ENCODE assay signal across 8 cellular contexts in the genomic region with DNA sequence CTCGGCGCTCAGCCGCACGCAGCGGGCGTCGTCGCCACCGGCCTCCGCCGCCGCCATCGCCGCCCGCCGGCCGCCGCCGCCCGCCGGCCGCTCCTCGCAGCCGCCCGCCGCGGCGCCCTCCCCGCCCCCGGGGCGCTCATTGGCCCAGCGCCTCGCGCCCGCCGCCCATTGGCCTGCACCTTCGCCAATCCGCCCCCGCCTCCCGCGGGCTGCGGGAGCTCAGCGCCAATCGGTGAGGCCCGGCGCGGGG. TPM values are rescaled to one million over a fixed set of nuclear protein-coding genes. Genes with fewer than 3 reads are reported as not detected.
DNase-seq lines count a peak whose midpoint lies in the region; ATAC-seq and TF ChIP-seq lines count a peak whose summit lies in the region.

PGP (minus strand) TSS at position 120 of the 250 bp plus-strand sequence; CDS start at position 57, 63 bp downstream.

- TF ChIP-seq CTCF in VCaP (conservative IDR thresholded peaks at IDR 0.05), result no peak
- TF ChIP-seq CTCF in glutamatergic neuron (IDR thresholded peaks at IDR 0.05; ENCODE audit: partially characterized antibody, unreplicated experiment), result no peak
- TF ChIP-seq CTCF in prostate gland (IDR thresholded peaks at IDR 0.05), result no peak
- TF ChIP-seq CTCF in GM13977 (IDR thresholded peaks at IDR 0.05; ENCODE audit: extremely low read depth, insufficient read depth, missing control alignments), result no peak

- H3K36me3 Mint-ChIP-seq in glutamatergic neuron (ENCODE audit: unreplicated experiment), result no peaks in the 10 kb centered on the region

- DNase-seq in glutamatergic neuron (no peak), prostate gland (ENCODE audit: low spot score) (no peak), NCI-H187 treated with DMSO at 0.1 percent for 48 hours (lab: John Stamatoyannopoulos, UW) (no peak), nucleus accumbens (lab: John Stamatoyannopoulos, UW) (no peak), GM13977 (ENCODE audit: low spot score) (no peak)

- H3K27me3 Mint-ChIP-seq in glutamatergic neuron (ENCODE audit: unreplicated experiment), result peaks cover 10% of the 10 kb centered on the region

- H3K27ac ChIP-seq in VCaP (peak within 1 kb of the TSS; percentile 83), prostate gland (peak within 1 kb of the TSS; percentile 83 to 86)

- ATAC-seq in GM18505 (IDR thresholded peaks at IDR 0.05; ENCODE audit: unreplicated experiment) (peak; percentile 85), HG02938 (IDR thresholded peaks at IDR 0.05; ENCODE audit: unreplicated experiment) (peak; percentile 77)

- no peaks in the 10 kb centered on the region for H3K9me3 ChIP-seq in prostate gland

- H3K27ac Mint-ChIP-seq in glutamatergic neuron (ENCODE audit: unreplicated experiment), result peak within 1 kb of the TSS; percentile 96

- H3K9me3 Mint-ChIP-seq in glutamatergic neuron (ENCODE audit: unreplicated experiment), result peaks cover 2% of the 10 kb centered on the region

- peaks cover 19% of the 10 kb centered on the region for H3K4me1 ChIP-seq in prostate gland (replicated peaks)

- intact Hi-C loops in prostate gland (cut with DNase I), result no loop called here

- in situ Hi-C loops in GM13977 (cut with MboI; ENCODE audit: low pct_unique_long_range_greater_than_20kb, low sequenced_read_pairs, unreplicated experiment), result no loop called here

- H3K4me3 ChIP-seq in prostate gland, result peak within 1 kb of the TSS; percentile 59 to 70

- no peaks in the 10 kb centered on the region for H3K36me3 ChIP-seq in prostate gland

- peaks cover 11% of the 10 kb centered on the region for H3K4me1 Mint-ChIP-seq in glutamatergic neuron (ENCODE audit: low read depth, unreplicated experiment)

- 1% methylated on average over 25 of the region's 47 CpGs for WGBS in prostate gland

- TF ChIP-seq POLR2A in GM18505 (IDR thresholded peaks at IDR 0.05; ENCODE audit: borderline replicate concordance, extremely low read depth, insufficient read depth, insufficient read length) (peak; percentile 37), prostate gland (IDR thresholded peaks at IDR 0.05) (no peak)

- peak within 1 kb of the TSS; percentile 94 for H3K4me3 Mint-ChIP-seq in glutamatergic neuron (ENCODE audit: unreplicated experiment)

- H3K27me3 ChIP-seq in prostate gland (replicated peaks; ENCODE audit: insufficient read depth), result no peaks in the 10 kb centered on the region

RNA-seq across cellular contexts. Expression of gene PGP, which starts in this region (rescaled TPM):
- 33.9 TPM for total RNA-seq in glutamatergic neuron (ENCODE audit: unreplicated experiment)
- total RNA-seq in prostate gland, result 10 to 100 TPM; 12.7 to 23.7 TPM
